Comparison of ENCODE assay signal across 8 cellular contexts in the genomic region with DNA sequence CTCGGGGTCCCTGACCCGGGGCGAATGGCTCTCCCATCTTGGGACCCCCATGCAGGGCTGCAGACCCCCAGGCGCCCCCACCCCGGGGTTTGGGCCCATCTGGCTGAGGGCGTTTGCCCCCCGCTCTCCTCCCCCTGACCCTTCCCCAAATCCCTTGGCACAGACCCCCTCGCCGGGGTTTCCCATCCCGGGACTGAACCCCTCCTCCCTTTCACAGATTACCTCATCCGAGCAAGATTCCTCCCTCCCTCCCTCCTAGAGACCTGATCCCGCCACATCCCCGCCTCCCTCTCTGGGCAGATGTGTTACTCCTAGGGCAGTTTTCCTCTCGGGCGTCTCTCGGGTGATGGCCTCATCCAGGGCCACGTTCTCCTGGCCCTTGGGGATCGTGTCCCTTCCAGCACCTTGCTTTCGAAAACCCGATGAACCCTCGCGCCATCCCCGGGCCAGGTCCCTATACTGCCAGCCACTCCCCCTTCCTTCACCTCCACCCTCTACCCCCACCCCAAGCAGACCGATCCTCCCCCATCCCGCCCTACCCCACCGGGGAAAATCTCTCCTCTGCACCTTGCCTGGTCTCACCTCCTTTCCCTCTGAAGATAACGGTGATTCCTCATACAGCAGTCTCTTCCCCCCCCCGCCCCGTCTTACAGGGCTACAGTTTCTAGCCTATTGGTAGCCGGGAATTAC. TPM values are rescaled to one million over a fixed set of nuclear protein-coding genes. Genes with fewer than 3 reads are reported as not detected.
DNase-seq lines count a peak whose midpoint lies in the region; ATAC-seq, FAIRE-seq and TF ChIP-seq lines count a peak whose summit lies in the region.

No MANE protein-coding gene starts in this region.

- BruUV-seq in Panc1 (replicated peaks; lab: Mats Ljungman, UMichigan) = TSS peak; percentile 87

- TF ChIP-seq CTCF in Panc1 (IDR thresholded peaks at IDR 0.05) = no peak
- TF ChIP-seq CTCF in omental fat pad (IDR thresholded peaks at IDR 0.05) = no peak

- H3K27ac ChIP-seq in Panc1 (ENCODE audit: low read length) = peak overlapping the region; percentile 91

- POLR2A ChIA-PET in Panc1 (lab: Charles Lee) = no interaction called here

- intact Hi-C loops in Panc1 (cut with micrococcal nuclease; ENCODE audit: unreplicated experiment) = no loop called here

- no peak for FAIRE-seq in urothelium cell line (lab: Jason Lieb, UNC)

- no peaks in the 10 kb centered on the region for H3K27me3 ChIP-seq in Panc1 (ENCODE audit: control insufficient read depth, insufficient read depth, low read length)

- H3K4me1 ChIP-seq in Panc1 (ENCODE audit: control insufficient read depth, insufficient read depth, low read length) = peaks cover 46% of the 10 kb centered on the region

- no peak for ATAC-seq in activated CD4-positive, CD25-positive, alpha-beta regulatory T cell treated with anti-CD3 and anti-CD28 coated beads, Interleukin-2, amount 50 U/mL, for 24 hours
- ATAC-seq in Panc1 = peak; percentile 40
- ATAC-seq in omental fat pad (ENCODE audit: low FRiP score) = peak; percentile 27

- H3K9me3 ChIP-seq in Panc1 (ENCODE audit: control insufficient read depth, insufficient read depth, low read depth, low read length) = no peaks in the 10 kb centered on the region

- H3K36me3 ChIP-seq in Panc1 (ENCODE audit: control insufficient read depth, insufficient read depth, low read length) = peaks cover 12% of the 10 kb centered on the region; the same call in 1 of the 2 replicates

- in situ Hi-C loops in Panc1 (cut with HindIII; ENCODE audit: low pct_unique_long_range_greater_than_20kb, low sequenced_read_pairs) = no loop called here

- peak; percentile 48 for DNase-seq in activated CD4-positive, CD25-positive, alpha-beta regulatory T cell treated with anti-CD3 and anti-CD28 coated beads, Interleukin-2, amount 50 U/mL, for 72 hours
- DNase-seq in Panc1 (ENCODE audit: low read depth, low spot score) (no peak), globus pallidus (ENCODE audit: low spot score) (peak; percentile 25), omental fat pad (ENCODE audit: low spot score) (peak; percentile 25), urothelium cell line (ENCODE audit: low spot score) (peak; percentile 36), occipital lobe (lab: John Stamatoyannopoulos, UW) (no peak)
- DNase-seq in activated gamma-delta T cell treated with anti-CD3 and anti-CD28 coated beads, Interleukin-2, amount 50 U/mL, for 16 hours (ENCODE audit: low read depth) = peak; percentile 27

- CTCF ChIA-PET in Panc1 (lab: Charles Lee) = no interaction called here

- peak overlapping the region; percentile 84 to 89 for H3K4me3 ChIP-seq in Panc1 (ENCODE audit: low read depth in 2 of 2, low read length in 2 of 2)

RNA-seq across cellular contexts. Expression of gene KMT2A, which starts 0.9 kb away (rescaled TPM):
- 139 TPM for total RNA-seq in Panc1 (2021; ENCODE audit: unreplicated experiment)
- polyA plus RNA-seq in Panc1 (2012; ENCODE audit: insufficient read length) = 74.2 TPM
- 10 to 100 TPM; 39.3 to 84.8 (median 51.9) TPM for total RNA-seq in omental fat pad
- total RNA-seq in occipital lobe = 55.4 TPM

RNA-seq across cellular contexts. Expression of gene ATP5MG, which starts 35.8 kb away (rescaled TPM):
- total RNA-seq in Panc1 (2021; ENCODE audit: unreplicated experiment) (504 TPM), omental fat pad (10 to 100 TPM; 38.1 to 57.1 (median 51.9) TPM), occipital lobe (67.4 TPM)
- 755 TPM for polyA plus RNA-seq in Panc1 (2012; ENCODE audit: insufficient read length)

Comparison
In these comparisons a context has a peak if more than half of its experiments do, and no peak if none do; other contexts are left out.
1. DNase-seq: peak in activated CD4-positive, CD25-positive, alpha-beta regulatory T cell treated with anti-CD3 and anti-CD28 coated beads, Interleukin-2, amount 50 U/mL, for 72 hours (single experiment), activated gamma-delta T cell treated with anti-CD3 and anti-CD28 coated beads, Interleukin-2, amount 50 U/mL, for 16 hours (single experiment), globus pallidus (single experiment), omental fat pad (single experiment) and urothelium cell line (single experiment); none in Panc1 (single experiment) and occipital lobe (single experiment).
2. ATAC-seq: peak in Panc1 (single experiment) and omental fat pad (single experiment); none in activated CD4-positive, CD25-positive, alpha-beta regulatory T cell treated with anti-CD3 and anti-CD28 coated beads, Interleukin-2, amount 50 U/mL, for 24 hours (0 of 2).